ENCODE assay signal across 27 cellular contexts in the genomic region with DNA sequence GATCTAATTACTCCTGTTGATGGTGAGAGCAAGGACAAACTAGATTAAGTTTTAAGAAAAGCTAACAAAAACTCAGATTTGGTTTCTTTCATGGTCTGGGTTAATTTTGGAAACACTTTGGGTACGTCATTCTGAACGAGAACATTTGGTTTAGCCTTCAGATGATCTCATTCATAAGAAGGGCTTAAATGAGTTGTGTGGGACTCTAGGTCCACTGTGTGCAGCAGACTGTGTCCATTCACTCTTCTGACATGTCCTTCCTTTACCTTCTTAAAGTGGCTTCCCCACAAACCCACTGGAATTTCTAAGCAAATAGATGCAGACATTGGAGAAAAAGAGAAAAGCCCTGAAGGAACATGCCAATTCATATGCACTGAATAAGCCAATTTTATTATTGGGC.
DNase-seq lines count a peak whose midpoint lies in the region; ATAC-seq, FAIRE-seq and TF ChIP-seq lines count a peak whose summit lies in the region.
"Had no signal": no experiment of that assay in that cellular context is flagged by ENCODE, and none has a peak within 500 bp of the region (broad histone marks: within the 10 kb centered on the region; RNA-seq: fewer than 3 reads in every experiment).

No MANE protein-coding gene starts in this region.

- DNase-seq in GM19239 (ENCODE audit: insufficient read length, low spot score), result no peak
- peak; percentile 4 for DNase-seq in amniotic epithelial cell (ENCODE audit: low read depth)
- DNase-seq in CD8-positive, alpha-beta T cell, result no peak
- no peak for DNase-seq in T1000 (lab: John Stamatoyannopoulos, UW)
- DNase-seq in cerebellum (ENCODE audit: low spot score), result no peak
- DNase-seq: activated CD8-positive, alpha-beta T cell treated with anti-CD3 and anti-CD28 coated beads for 36 hours; activated T-cell treated with anti-CD3 and anti-CD28 coated beads, Interleukin-2, amount 50 U/mL, for 24 hours; brain microvascular endothelial cell; EL; H7; hippocampal formation; IMR-90; MM.1S; NCI-H187; Right ventricle myocardium superior; stimulated activated CD4-positive, alpha-beta T cell treated with anti-CD3 and anti-CD28 coated beads, Interleukin-4, amount 100 ng/mL, for 4 hours had no signal

- no peaks in the 10 kb centered on the region for H3K36me3 ChIP-seq in CD8-positive, alpha-beta T cell (ENCODE audit: insufficient read depth, low read length)
- H3K36me3 ChIP-seq: brain microvascular endothelial cell, vagina had no signal

- POLR2A ChIA-PET in CD8-positive, alpha-beta T cell (lab: Charles Lee), result no interaction called here

- TF ChIP-seq CTCF in CD8-positive, alpha-beta T cell (IDR thresholded peaks at IDR 0.05), result no peak

- CTCF ChIA-PET in CD8-positive, alpha-beta T cell (lab: Charles Lee), result no interaction called here

- peak; percentile 70 for ATAC-seq in HG03378 (IDR thresholded peaks at IDR 0.05; ENCODE audit: unreplicated experiment)
- ATAC-seq in CD8-positive, alpha-beta T cell, result no peak
- no peak for ATAC-seq in HG02763 (IDR thresholded peaks at IDR 0.05; ENCODE audit: unreplicated experiment)
- ATAC-seq: activated CD8-positive, alpha-beta T cell treated with anti-CD3 and anti-CD28 coated beads for 36 hours; natural killer cell treated with Interleukin-12 subunit alpha and Interleukin-12 subunit beta and Interleukin-15 and Interleukin-18, amount 100 ng/mL, for 72 hours had no signal

- no peaks in the 10 kb centered on the region for H3K9me3 ChIP-seq in CD8-positive, alpha-beta T cell (ENCODE audit: low read length)
- H3K9me3 ChIP-seq: vagina had no signal

- peak; percentile 72 for FAIRE-seq in GM19239 (lab: Jason Lieb, UNC)
- FAIRE-seq: endometrium, keratinocyte had no signal

- H3K4me1 Mint-ChIP-seq in CD8-positive, alpha-beta T cell (ENCODE audit: low read depth), result no peaks in the 10 kb centered on the region
- H3K4me1 Mint-ChIP-seq: B cell had no signal

- no peaks in the 10 kb centered on the region for H3K27me3 ChIP-seq in CD8-positive, alpha-beta T cell (ENCODE audit: insufficient read depth, low read length)
- H3K27me3 ChIP-seq: brain microvascular endothelial cell, vagina had no signal

- no peak overlapping the region for H3K27ac ChIP-seq in CD8-positive, alpha-beta T cell (ENCODE audit: low read depth, low read length)
- H3K27ac ChIP-seq: brain microvascular endothelial cell, coronary artery, HL-60, vagina had no signal

- no peak overlapping the region for H3K27ac Mint-ChIP-seq in CD8-positive, alpha-beta T cell
- H3K27ac Mint-ChIP-seq: activated CD8-positive, alpha-beta T cell treated with anti-CD3 and anti-CD28 coated beads for 36 hours; activated naive CD8-positive, alpha-beta T cell; activated T-cell treated with anti-CD3 and anti-CD28 coated beads, Interleukin-2, amount 50 U/mL, for 24 hours; B cell; natural killer cell treated with Interleukin-12 subunit alpha and Interleukin-12 subunit beta and Interleukin-15 and Interleukin-18, amount 100 ng/mL, for 72 hours; T-helper 1 cell treated with Interleukin-12 subunit alpha and Interleukin-12 subunit beta and Interleukin-4 antibody, amounts not matched to agents 30 μg/mL and 1 μg/mL, for 36 hours had no signal

- no peak overlapping the region for H3K4me3 Mint-ChIP-seq in CD8-positive, alpha-beta T cell
- H3K4me3 Mint-ChIP-seq: activated CD8-positive, alpha-beta T cell treated with anti-CD3 and anti-CD28 coated beads for 36 hours; activated naive CD8-positive, alpha-beta T cell; activated T-cell treated with anti-CD3 and anti-CD28 coated beads, Interleukin-2, amount 50 U/mL, for 24 hours; B cell; natural killer cell treated with Interleukin-12 subunit alpha and Interleukin-12 subunit beta and Interleukin-15 and Interleukin-18, amount 100 ng/mL, for 72 hours; T-helper 1 cell treated with Interleukin-12 subunit alpha and Interleukin-12 subunit beta and Interleukin-4 antibody, amounts not matched to agents 30 μg/mL and 1 μg/mL, for 36 hours had no signal

- no peak overlapping the region for H3K4me3 ChIP-seq in CD8-positive, alpha-beta T cell (ENCODE audit: low read depth, low read length)
- H3K4me3 ChIP-seq: coronary artery, vagina had no signal

- H3K36me3 Mint-ChIP-seq in CD8-positive, alpha-beta T cell, result no peaks in the 10 kb centered on the region
- H3K36me3 Mint-ChIP-seq: activated naive CD8-positive, alpha-beta T cell; natural killer cell treated with Interleukin-12 subunit alpha and Interleukin-12 subunit beta and Interleukin-15 and Interleukin-18, amount 100 ng/mL, for 72 hours had no signal

- intact Hi-C loops in CD8-positive, alpha-beta T cell (cut with DNase I, micrococcal nuclease), result no loop called here

- peaks cover 18% of the 10 kb centered on the region for H3K27me3 Mint-ChIP-seq in CD8-positive, alpha-beta T cell (ENCODE audit: low read depth)

- peaks cover 13% of the 10 kb centered on the region for H3K9me3 Mint-ChIP-seq in CD8-positive, alpha-beta T cell
- H3K9me3 Mint-ChIP-seq: T-helper 1 cell treated with Interleukin-12 subunit alpha and Interleukin-12 subunit beta and Interleukin-4 antibody, amounts not matched to agents 30 μg/mL and 1 μg/mL, for 36 hours had no signal

- no peaks in the 10 kb centered on the region for H3K4me1 ChIP-seq in CD8-positive, alpha-beta T cell (ENCODE audit: insufficient read depth, low read length)
- H3K4me1 ChIP-seq: vagina had no signal
